In genomic region chr12:62955678-62956077, GRCh38 we compare ENCODE assay signal across 23 cellular contexts. TPM values are rescaled to one million over a fixed set of nuclear protein-coding genes. Genes with fewer than 3 reads are reported as not detected.
A peak's percentile ranks its signal among the peaks of the same experiment; 100 is the strongest.
DNase-seq lines count a peak whose midpoint lies in the region; ATAC-seq, FAIRE-seq and TF ChIP-seq lines count a peak whose summit lies in the region.
"Had no signal": no experiment of that assay in that cellular context is flagged by ENCODE, and none has a peak within 500 bp of the region (broad histone marks: within the 10 kb centered on the region; RNA-seq: fewer than 3 reads in every experiment).

No MANE protein-coding gene starts in this region.

- H3K9me3 ChIP-seq in neural progenitor cell (ENCODE audit: low read depth) (no peaks in the 10 kb centered on the region), upper lobe of right lung (no peaks in the 10 kb centered on the region), suprapubic skin (no peaks in the 10 kb centered on the region)
- H3K9me3 ChIP-seq: Caco-2 had no signal

- no peak overlapping the region for H3K9ac ChIP-seq in KMS-11
- no peak overlapping the region for H3K9ac ChIP-seq in neural progenitor cell

- H3K79me2 ChIP-seq in KMS-11 (ENCODE audit: insufficient read depth, low read depth) (no peaks in the 10 kb centered on the region), neural progenitor cell (ENCODE audit: low read depth) (no peaks in the 10 kb centered on the region)

- no peaks in the 10 kb centered on the region; the same call in 1 of the 2 replicates for H3K36me3 Mint-ChIP-seq in WTC11
- no peaks in the 10 kb centered on the region for H3K36me3 Mint-ChIP-seq in neural progenitor cell
- H3K36me3 Mint-ChIP-seq: CD8-positive, alpha-beta T cell; T-cell had no signal

- no peak for TF ChIP-seq POLR2A in GM12891 (IDR thresholded peaks at IDR 0.05; ENCODE audit: low read depth, low read length)
- no peak for TF ChIP-seq POLR2A in suprapubic skin (IDR thresholded peaks at IDR 0.05)

- no peak overlapping the region for H3K4me3 ChIP-seq in KMS-11 (IDR thresholded peaks at IDR 0.05; ENCODE audit: insufficient read depth, low read depth, low read length)
- no peak overlapping the region for H3K4me3 ChIP-seq in neural progenitor cell
- H3K4me3 ChIP-seq in upper lobe of right lung: no peak overlapping the region
- H3K4me3 ChIP-seq in suprapubic skin: no peak overlapping the region
- H3K4me3 ChIP-seq: GM12878 had no signal

- H3K4me1 ChIP-seq in KMS-11 (ENCODE audit: low read depth, poor library complexity, severe bottlenecking) (peaks cover 35% of the 10 kb centered on the region), neural progenitor cell (peaks cover 9% of the 10 kb centered on the region), upper lobe of right lung (no peaks in the 10 kb centered on the region), suprapubic skin (no peaks in the 10 kb centered on the region)

- WGBS in suprapubic skin: 95% methylated on average over 3 of the region's 3 CpGs

- no peaks in the 10 kb centered on the region for H4K20me1 ChIP-seq in KMS-11 (ENCODE audit: insufficient read depth)
- H4K20me1 ChIP-seq in neural progenitor cell (ENCODE audit: low read depth): no peaks in the 10 kb centered on the region

- CTCF ChIA-PET in WTC11 (lab: Charles Lee): no interaction called here

- FAIRE-seq in GM12891 (lab: Jason Lieb, UNC): no peak
- FAIRE-seq: GM12878 had no signal

- intact Hi-C loops in upper lobe of right lung (cut with DNase I): no loop called here

- POLR2A ChIA-PET in WTC11 (lab: Charles Lee): no interaction called here

- no peak overlapping the region for H3K4me3 Mint-ChIP-seq in WTC11
- no peak overlapping the region for H3K4me3 Mint-ChIP-seq in neural progenitor cell
- H3K4me3 Mint-ChIP-seq: CD8-positive, alpha-beta T cell; H9; T-cell had no signal

- H3K36me3 ChIP-seq in KMS-11 (ENCODE audit: insufficient read depth): no peaks in the 10 kb centered on the region
- H3K36me3 ChIP-seq in neural progenitor cell: no peaks in the 10 kb centered on the region
- no peaks in the 10 kb centered on the region for H3K36me3 ChIP-seq in upper lobe of right lung
- H3K36me3 ChIP-seq in suprapubic skin: no peaks in the 10 kb centered on the region

- no peak for DNase-seq in WTC11 (ENCODE audit: low spot score)
- no peak for DNase-seq in neural progenitor cell (ENCODE audit: low spot score)
- no peak for DNase-seq in upper lobe of right lung
- DNase-seq in T-helper 9 cell: no peak
- no peak for DNase-seq in GM12891 (ENCODE audit: insufficient read length, low spot score)
- DNase-seq in suprapubic skin (ENCODE audit: low spot score in 2 of 2): no peak
- DNase-seq: C1 segment of cervical spinal cord; Caco-2; CD8-positive, alpha-beta T cell; GDM1; H9; KG1; MM.1S; NCI-H1048; NCI-H1417; NCI-H1694; NCI-H2029 treated with DMSO at 0.1 percent for 48 hours; NK-92 treated with Interleukin-12 subunit alpha and Interleukin-12 subunit beta, amount 100 ng/mL, for 24 hours; RPMI8226; SHP77; T-cell had no signal

- H2AFZ ChIP-seq in KMS-11 (ENCODE audit: low read depth) (peak overlapping the region; percentile 1; the same call in 1 of the 2 replicates), neural progenitor cell (replicated peaks) (peak overlapping the region; percentile 85)

- H3K27me3 ChIP-seq in KMS-11 (ENCODE audit: insufficient read depth, low read depth) (no peaks in the 10 kb centered on the region), neural progenitor cell (no peaks in the 10 kb centered on the region), upper lobe of right lung (no peaks in the 10 kb centered on the region), suprapubic skin (no peaks in the 10 kb centered on the region)

- peaks cover 34% of the 10 kb centered on the region for H3K4me1 Mint-ChIP-seq in WTC11
- peaks cover 13% of the 10 kb centered on the region for H3K4me1 Mint-ChIP-seq in neural progenitor cell
- H3K4me1 Mint-ChIP-seq: T-cell had no signal

- H3F3A ChIP-seq in neural progenitor cell (ENCODE audit: low read depth): no peaks in the 10 kb centered on the region

- no peak for TF ChIP-seq EP300 in suprapubic skin (IDR thresholded peaks at IDR 0.05)

- H3K27ac ChIP-seq in KMS-11: no peak overlapping the region
- H3K27ac ChIP-seq in neural progenitor cell: no peak overlapping the region
- H3K27ac ChIP-seq in upper lobe of right lung: no peak overlapping the region
- no peak overlapping the region for H3K27ac ChIP-seq in suprapubic skin

- peaks cover 31% of the 10 kb centered on the region for H3K27me3 Mint-ChIP-seq in WTC11 (ENCODE audit: low read depth)
- peaks cover 2% of the 10 kb centered on the region for H3K27me3 Mint-ChIP-seq in neural progenitor cell (ENCODE audit: insufficient read depth, low read depth)

- H3K27ac Mint-ChIP-seq in WTC11 (0 out of 2 replicates have a peak overlapping the region, but pooled peaks have one; percentile 57), neural progenitor cell (no peak overlapping the region)
- H3K27ac Mint-ChIP-seq: CD8-positive, alpha-beta T cell; T-cell had no signal

- TF ChIP-seq CTCF in KMS-11 (conservative IDR thresholded peaks at IDR 0.05; ENCODE audit: low read depth, low read length) (no peak), WTC11 (IDR thresholded peaks at IDR 0.05) (no peak), neural progenitor cell (IDR thresholded peaks at IDR 0.05) (no peak), upper lobe of right lung (IDR thresholded peaks at IDR 0.05) (no peak), suprapubic skin (IDR thresholded peaks at IDR 0.05) (no peak)

- ATAC-seq in WTC11 (no peak), upper lobe of right lung (peak; percentile 15)
- ATAC-seq: CD8-positive, alpha-beta T cell; GM12878; T-cell had no signal

- H3K4me2 ChIP-seq in KMS-11 (no peak overlapping the region), neural progenitor cell (no peak overlapping the region)

- H3K9me3 Mint-ChIP-seq in WTC11 (peaks cover 5% of the 10 kb centered on the region), neural progenitor cell (peaks cover 3% of the 10 kb centered on the region)
- H3K9me3 Mint-ChIP-seq: CD8-positive, alpha-beta T cell had no signal

TF ChIP-seq in WTC11, 78 proteins besides CTCF, POLR2A, EP300 and RAD21 (continues in another document):
- TF ChIP-seq IRF2 (CRISPR knock-in tag; IDR thresholded peaks at IDR 0.05; ENCODE audit: borderline replicate concordance, low read depth) (no peak), ZBTB21 (CRISPR knock-in tag; IDR thresholded peaks at IDR 0.05; ENCODE audit: borderline replicate concordance) (no peak), CDX4 (CRISPR knock-in tag; IDR thresholded peaks at IDR 0.05; ENCODE audit: borderline replicate concordance) (no peak), HMGA2 (CRISPR knock-in tag; IDR thresholded peaks at IDR 0.05) (no peak), NR3C1 (CRISPR knock-in tag; conservative IDR thresholded peaks at IDR 0.05; ENCODE audit: low read depth) (no peak), NR2C2 (CRISPR knock-in tag; IDR thresholded peaks at IDR 0.05) (no peak)

TF ChIP-seq in GM12891, 5 proteins besides CTCF, POLR2A, EP300 and RAD21:
- TF ChIP-seq SPI1 (IDR thresholded peaks at IDR 0.05; ENCODE audit: low read depth, low read length): no peak
- TF ChIP-seq POU2F2 (IDR thresholded peaks at IDR 0.05; ENCODE audit: low read depth, low read length): no peak
- TF ChIP-seq POLR2AphosphoS5 (IDR thresholded peaks at IDR 0.05; ENCODE audit: low read depth, low read length): no peak
- TF ChIP-seq PAX5 (IDR thresholded peaks at IDR 0.05; ENCODE audit: insufficient read depth, low read length, severe bottlenecking): no peak
- TF ChIP-seq TAF1 (IDR thresholded peaks at IDR 0.05; ENCODE audit: low read depth, low read length): no peak

RNA-seq across cellular contexts. Expression of gene PPM1H, which starts 20.7 kb away (rescaled TPM):
- total RNA-seq in WTC11 (2021) (37.1 to 45.6 TPM (median 40.9 TPM) in 3 replicates), neural progenitor cell (ENCODE audit: low replicate concordance) (3.5 and 4.6 TPM in 2 replicates), upper lobe of right lung (8.0 TPM), suprapubic skin (1 to 10 TPM; 2.3 to 8.1 (median 4.9) TPM)
- polyA plus RNA-seq in GM12891 (2012; ENCODE audit: low read depth, missing spikeins): 0.72 TPM
- total RNA-seq: CD8-positive, alpha-beta T cell had no signal
